ENCODE assay signal across 13 cellular contexts in genomic region chr15:90545095-90545494, GRCh38. TPM values are rescaled to one million over a fixed set of nuclear protein-coding genes. Genes with fewer than 3 reads are reported as not detected.
DNase-seq lines count a peak whose midpoint lies in the region; ATAC-seq, FAIRE-seq and TF ChIP-seq lines count a peak whose summit lies in the region.
"Had no signal": no experiment of that assay in that cellular context is flagged by ENCODE, and none has a peak within 500 bp of the region (broad histone marks: within the 10 kb centered on the region; RNA-seq: fewer than 3 reads in every experiment).

No MANE protein-coding gene starts in this region.

- no peak overlapping the region for H3K27ac ChIP-seq in naive thymus-derived CD4-positive, alpha-beta T cell (ENCODE audit: low read depth, low read length)
- H3K27ac ChIP-seq: left ventricle myocardium inferior, VCaP had no signal

- peak; percentile 7 for TF ChIP-seq CTCF in HFF-Myc (IDR thresholded peaks at IDR 0.05; ENCODE audit: low read depth, low read length, missing control alignments)

- intact Hi-C loops in activated naive CD4-positive, alpha-beta T cell treated with anti-CD3 and anti-CD28 coated beads for 36 hours (cut with micrococcal nuclease) = no loop called here
- intact Hi-C loops in naive thymus-derived CD4-positive, alpha-beta T cell (cut with micrococcal nuclease) = loop anchor here in 1 of 2 donors (2.0 kb wide), 1 partner anchor 14 kb away; no protein-coding TSS in a partner anchor

- H3K4me3 ChIP-seq in HFF-Myc (replicated peaks; ENCODE audit: low read depth, low read length) = no peak overlapping the region
- H3K4me3 ChIP-seq in naive thymus-derived CD4-positive, alpha-beta T cell (ENCODE audit: low read length) = no peak overlapping the region
- H3K4me3 ChIP-seq: left ventricle myocardium inferior had no signal

- no peak for FAIRE-seq in H54 (lab: Jason Lieb, UNC)

- no peak overlapping the region for H3K4me3 Mint-ChIP-seq in activated naive CD4-positive, alpha-beta T cell treated with anti-CD3 and anti-CD28 coated beads for 36 hours
- no peak overlapping the region for H3K4me3 Mint-ChIP-seq in activated T-helper 17 cell treated with anti-CD3 and anti-CD28 coated beads, Interleukin-2, amount 50 U/mL, for 72 hours
- H3K4me3 Mint-ChIP-seq in naive thymus-derived CD4-positive, alpha-beta T cell = peak overlapping the region in 5 of 10 donors; percentile 0 to 59 (median 37)

- H3K4me1 Mint-ChIP-seq in activated naive CD4-positive, alpha-beta T cell treated with anti-CD3 and anti-CD28 coated beads for 36 hours (ENCODE audit: low read depth) = peaks cover 67% of the 10 kb centered on the region
- peaks cover 13% of the 10 kb centered on the region for H3K4me1 Mint-ChIP-seq in activated T-helper 17 cell treated with anti-CD3 and anti-CD28 coated beads, Interleukin-2, amount 50 U/mL, for 72 hours
- H3K4me1 Mint-ChIP-seq in naive thymus-derived CD4-positive, alpha-beta T cell = peaks cover 35 to 85% (median 76%) of the 10 kb centered on the region in 7 donors

- no peaks in the 10 kb centered on the region for H3K9me3 ChIP-seq in naive thymus-derived CD4-positive, alpha-beta T cell (ENCODE audit: control insufficient read depth in 2 of 3, low read length in 3 of 3)
- H3K9me3 ChIP-seq: left ventricle myocardium inferior had no signal

- no peaks in the 10 kb centered on the region for H3K27me3 ChIP-seq in naive thymus-derived CD4-positive, alpha-beta T cell (ENCODE audit: control insufficient read depth in 2 of 2, insufficient read depth in 2 of 2, low read length in 2 of 2)

- H3K27me3 Mint-ChIP-seq in activated naive CD4-positive, alpha-beta T cell treated with anti-CD3 and anti-CD28 coated beads for 36 hours (ENCODE audit: low read depth) = no peaks in the 10 kb centered on the region
- no peaks in the 10 kb centered on the region for H3K27me3 Mint-ChIP-seq in activated T-helper 17 cell treated with anti-CD3 and anti-CD28 coated beads, Interleukin-2, amount 50 U/mL, for 72 hours
- no peaks in the 10 kb centered on the region for H3K27me3 Mint-ChIP-seq in naive thymus-derived CD4-positive, alpha-beta T cell

- CTCF ChIA-PET in activated naive CD4-positive, alpha-beta T cell treated with anti-CD3 and anti-CD28 coated beads for 36 hours (lab: Charles Lee) = interaction anchor here (0.9 kb wide), 1 partner anchor 39 kb away, joined by 3 read pairs; no protein-coding TSS in a partner anchor
- CTCF ChIA-PET in naive thymus-derived CD4-positive, alpha-beta T cell (lab: Charles Lee) = no interaction called here

- DNase-seq in activated naive CD4-positive, alpha-beta T cell treated with anti-CD3 and anti-CD28 coated beads for 36 hours = peak; percentile 40
- DNase-seq in activated naive CD4-positive, alpha-beta T cell treated with Interleukin-2 at 50 U/mL for 16 hours = no peak
- DNase-seq in HFF-Myc (ENCODE audit: extremely low read depth, low read depth) = no peak
- peak in 1 of 9 donors; percentile 24 for DNase-seq in naive thymus-derived CD4-positive, alpha-beta T cell
- DNase-seq in effector CD8-positive, alpha-beta T cell (lab: John Stamatoyannopoulos, UW) = no peak
- DNase-seq in H54 (ENCODE audit: insufficient read length, low spot score) = no peak
- DNase-seq: AML-193, left ventricle myocardium inferior, NCI-H1417, NCI-H226 had no signal

- peaks cover 30% of the 10 kb centered on the region for H3K36me3 Mint-ChIP-seq in activated naive CD4-positive, alpha-beta T cell treated with anti-CD3 and anti-CD28 coated beads for 36 hours (ENCODE audit: low read depth)
- peaks cover 66% of the 10 kb centered on the region for H3K36me3 Mint-ChIP-seq in activated T-helper 17 cell treated with anti-CD3 and anti-CD28 coated beads, Interleukin-2, amount 50 U/mL, for 72 hours (ENCODE audit: low read depth)
- peaks cover 7 to 37% (median 23%) of the 10 kb centered on the region in 5 donors for H3K36me3 Mint-ChIP-seq in naive thymus-derived CD4-positive, alpha-beta T cell

- ATAC-seq in activated T-helper 17 cell treated with anti-CD3 and anti-CD28 coated beads, Interleukin-2, amount 50 U/mL, for 72 hours (replicated peaks) = peak; percentile 50
- no peak for ATAC-seq in naive thymus-derived CD4-positive, alpha-beta T cell
- no peak for ATAC-seq in HG03196 (IDR thresholded peaks at IDR 0.05; ENCODE audit: unreplicated experiment)

- H3K27ac Mint-ChIP-seq in activated naive CD4-positive, alpha-beta T cell treated with anti-CD3 and anti-CD28 coated beads for 36 hours = no peak overlapping the region
- H3K27ac Mint-ChIP-seq in activated T-helper 17 cell treated with anti-CD3 and anti-CD28 coated beads, Interleukin-2, amount 50 U/mL, for 72 hours = peak overlapping the region; percentile 8
- H3K27ac Mint-ChIP-seq in naive thymus-derived CD4-positive, alpha-beta T cell = peak overlapping the region in 8 of 9 donors; percentile 13 to 94 (median 72)

- peaks cover 0 to 52% of the 10 kb centered on the region in 2 donors for H3K4me1 ChIP-seq in naive thymus-derived CD4-positive, alpha-beta T cell (ENCODE audit: control insufficient read depth in 2 of 2, insufficient read depth in 2 of 2, low read length in 2 of 2)

- H3K9me3 Mint-ChIP-seq in activated naive CD4-positive, alpha-beta T cell treated with anti-CD3 and anti-CD28 coated beads for 36 hours = no peaks in the 10 kb centered on the region
- no peaks in the 10 kb centered on the region for H3K9me3 Mint-ChIP-seq in activated T-helper 17 cell treated with anti-CD3 and anti-CD28 coated beads, Interleukin-2, amount 50 U/mL, for 72 hours
- H3K9me3 Mint-ChIP-seq in naive thymus-derived CD4-positive, alpha-beta T cell = no peaks in the 10 kb centered on the region

- no peak for TF ChIP-seq POLR2A in H54 (IDR thresholded peaks at IDR 0.05; ENCODE audit: low read depth, low read length)

- peaks cover 0 to 5% (median 0%) of the 10 kb centered on the region in 3 experiments for H3K36me3 ChIP-seq in naive thymus-derived CD4-positive, alpha-beta T cell (ENCODE audit: control insufficient read depth in 2 of 3, insufficient read depth in 3 of 3, low read length in 3 of 3)

- POLR2A ChIA-PET in naive thymus-derived CD4-positive, alpha-beta T cell (lab: Charles Lee) = interaction anchor here (1.4 kb wide), 1 partner anchor 14 kb away, joined by 7 read pairs; no protein-coding TSS in a partner anchor

RNA-seq across cellular contexts. Expression of gene CRTC3, which starts 15.4 kb away (rescaled TPM):
- 10 to 100 TPM; 40.6 to 42.7 TPM for total RNA-seq in activated naive CD4-positive, alpha-beta T cell treated with anti-CD3 and anti-CD28 coated beads for 36 hours
- 10 to 100 TPM; 50.6 to 61.0 TPM for total RNA-seq in activated T-helper 17 cell treated with anti-CD3 and anti-CD28 coated beads, Interleukin-2, amount 50 U/mL, for 72 hours
- 100 to 1,000 TPM; 104 to 132 (median 109) TPM for total RNA-seq in naive thymus-derived CD4-positive, alpha-beta T cell
- 10 to 100 TPM; 40.5 to 70.2 TPM for polyA plus RNA-seq in naive thymus-derived CD4-positive, alpha-beta T cell
